ENCODE assay signal across 10 cellular contexts in the genomic region with DNA sequence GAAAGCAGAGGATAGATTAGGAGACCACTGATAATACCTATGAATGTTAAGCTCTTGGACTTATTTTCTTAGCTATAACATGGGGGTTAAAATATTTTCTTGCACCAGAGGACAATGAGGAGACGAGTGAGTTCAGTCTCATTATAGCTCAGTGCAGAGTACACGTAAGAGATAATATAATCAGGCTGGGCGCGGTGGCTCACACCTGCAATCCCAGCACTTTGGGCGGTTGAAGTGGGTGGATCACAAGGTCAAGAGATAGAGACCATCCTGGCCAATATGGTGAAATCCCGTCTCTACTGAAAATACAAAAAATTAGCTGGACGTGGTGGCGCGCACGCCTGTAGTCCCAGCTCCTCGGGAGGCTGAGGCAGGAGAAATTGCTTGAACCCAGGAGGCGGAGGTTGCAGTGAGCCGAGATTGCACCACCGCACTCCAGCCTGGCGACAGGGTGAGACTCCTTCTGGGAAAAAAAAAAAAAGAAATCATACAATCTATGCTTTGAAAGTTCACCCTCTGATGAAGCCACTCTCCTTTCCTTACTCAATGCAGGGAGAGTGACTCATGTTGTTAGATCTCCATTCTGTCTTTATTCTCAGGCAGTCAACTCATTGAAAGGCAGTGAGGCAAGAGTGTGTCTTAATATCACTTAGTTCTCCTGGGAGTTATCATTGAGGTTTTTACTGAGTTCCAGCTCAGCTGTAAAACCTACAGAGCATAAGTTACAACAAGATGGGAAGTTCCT.
DNase-seq lines count a peak whose midpoint lies in the region; FAIRE-seq and TF ChIP-seq lines count a peak whose summit lies in the region.
"Had no signal": no experiment of that assay in that cellular context is flagged by ENCODE, and none has a peak within 500 bp of the region (broad histone marks: within the 10 kb centered on the region; RNA-seq: fewer than 3 reads in every experiment).

No MANE protein-coding gene starts in this region.

- DNase-seq in AG09319 (ENCODE audit: extremely low read depth, low read depth) (peak; percentile 29), HTR-8/SVneo (ENCODE audit: insufficient read length, low spot score) (peak; percentile 72), brain microvascular endothelial cell (peak; percentile 65), kidney tubule cell (ENCODE audit: low spot score) (peak; percentile 59), pons (ENCODE audit: low spot score) (no peak), NCI-H2227 (lab: John Stamatoyannopoulos, UW; ENCODE audit: unreplicated experiment) (no peak), NOMO-1 (lab: John Stamatoyannopoulos, UW; ENCODE audit: unreplicated experiment in 2 of 2) (no peak)
- no peak for DNase-seq in activated effector memory CD4-positive, alpha-beta T cell treated with anti-CD3 and anti-CD28 coated beads, Interleukin-2, amount 50 U/mL, for 16 hours
- DNase-seq: gastrocnemius medialis, KBM-7 had no signal

- no peak overlapping the region for H3K27ac ChIP-seq in brain microvascular endothelial cell
- H3K27ac ChIP-seq: gastrocnemius medialis had no signal

- TF ChIP-seq CTCF in AG09319 (IDR thresholded peaks at IDR 0.05; ENCODE audit: low read depth, low read length) (no peak), brain microvascular endothelial cell (IDR thresholded peaks at IDR 0.05; ENCODE audit: low read depth, low read length, missing control alignments) (no peak)

- H3K4me3 ChIP-seq in brain microvascular endothelial cell (ENCODE audit: low read depth, low read length), result no peak overlapping the region
- H3K4me3 ChIP-seq: gastrocnemius medialis had no signal

- in situ Hi-C loops in brain microvascular endothelial cell (cut with HindIII; ENCODE audit: low pct_ligation_motif_present, low sequenced_read_pairs), result no loop called here

- peak; percentile 96 for FAIRE-seq in HTR-8/SVneo (lab: Jason Lieb, UNC)

- no peaks in the 10 kb centered on the region for H3K27me3 ChIP-seq in brain microvascular endothelial cell (replicated peaks)
- H3K27me3 ChIP-seq: gastrocnemius medialis had no signal

- H3K36me3 ChIP-seq in brain microvascular endothelial cell (replicated peaks), result no peaks in the 10 kb centered on the region

Comparison
In these comparisons a context has a peak if more than half of its experiments do, and no peak if none do; other contexts are left out.
1. DNase-seq: peak in AG09319 (single experiment), HTR-8/SVneo (single experiment), brain microvascular endothelial cell (single experiment) and kidney tubule cell (single experiment); none in pons (single experiment), NCI-H2227 (single experiment), activated effector memory CD4-positive, alpha-beta T cell treated with anti-CD3 and anti-CD28 coated beads, Interleukin-2, amount 50 U/mL, for 16 hours (single experiment) and NOMO-1 (0 of 2).